ENCODE assay signal across 21 cellular contexts in genomic region chr3:45741247-45741646, GRCh38. TPM values are rescaled to one million over a fixed set of nuclear protein-coding genes. Genes with fewer than 3 reads are reported as not detected.
DNase-seq lines count a peak whose midpoint lies in the region; ATAC-seq and TF ChIP-seq lines count a peak whose summit lies in the region.
"Had no signal": no experiment of that assay in that cellular context is flagged by ENCODE, and none has a peak within 500 bp of the region (broad histone marks: within the 10 kb centered on the region; RNA-seq: fewer than 3 reads in every experiment).

No MANE protein-coding gene starts in this region.

- no peak overlapping the region for H3K4me3 ChIP-seq in HUES64 (ENCODE audit: low read length)
- H3K4me3 ChIP-seq: stomach had no signal

- H3K36me3 ChIP-seq in HUES64 (ENCODE audit: insufficient read depth, low read length): peaks cover 98% of the 10 kb centered on the region

- H3K9me3 ChIP-seq in HUES64 (ENCODE audit: insufficient read depth, low read depth, low read length): no peaks in the 10 kb centered on the region
- H3K9me3 ChIP-seq: neutrophil, stomach had no signal

- H3K9me3 Mint-ChIP-seq in activated naive CD4-positive, alpha-beta T cell treated with anti-CD3 and anti-CD28 coated beads, Interleukin-2, amount 50 U/mL, for 72 hours: no peaks in the 10 kb centered on the region
- H3K9me3 Mint-ChIP-seq in activated naive CD8-positive, alpha-beta T cell treated with anti-CD3 and anti-CD28 coated beads, Interleukin-2, amount 50 U/mL, for 24 hours: no peaks in the 10 kb centered on the region
- H3K9me3 Mint-ChIP-seq in stimulated activated naive B cell treated with anti-CD40 and anti-IgM and Interleukin-4, amounts not matched to agents 10 μg/mL and 1 μg/mL and 100 μg/mL, for 72 hours: no peaks in the 10 kb centered on the region
- no peaks in the 10 kb centered on the region for H3K9me3 Mint-ChIP-seq in osteocyte (ENCODE audit: unreplicated experiment)
- H3K9me3 Mint-ChIP-seq: dendritic cell treated with granulocyte-macrophage colony-stimulating factor and Interleukin-4, amounts not matched to agents 40 ng/mL and 50 ng/mL, for 4 days had no signal

- H3K4me3 Mint-ChIP-seq in activated naive CD8-positive, alpha-beta T cell treated with anti-CD3 and anti-CD28 coated beads, Interleukin-2, amount 50 U/mL, for 24 hours: no peak overlapping the region
- no peak overlapping the region for H3K4me3 Mint-ChIP-seq in stimulated activated naive B cell treated with anti-CD40 and anti-IgM and Interleukin-4, amounts not matched to agents 10 μg/mL and 1 μg/mL and 100 μg/mL, for 72 hours
- no peak overlapping the region for H3K4me3 Mint-ChIP-seq in osteocyte (ENCODE audit: unreplicated experiment)
- H3K4me3 Mint-ChIP-seq: dendritic cell treated with granulocyte-macrophage colony-stimulating factor and Interleukin-4, amounts not matched to agents 40 ng/mL and 50 ng/mL, for 4 days had no signal

- DNase-seq in activated naive CD4-positive, alpha-beta T cell treated with anti-CD3 and anti-CD28 coated beads, Interleukin-2, amount 50 U/mL, for 72 hours (ENCODE audit: low spot score in 2 of 2): no peak
- no peak for DNase-seq in activated naive CD4-positive, alpha-beta T cell treated with anti-CD3 and anti-CD28 coated beads, Interleukin-2, amount 50 U/mL, for 16 hours
- DNase-seq in activated naive CD8-positive, alpha-beta T cell treated with anti-CD3 and anti-CD28 coated beads, Interleukin-2, amount 50 U/mL, for 24 hours: no peak
- no peak for DNase-seq in stimulated activated naive B cell treated with anti-CD40 and anti-IgM and Interleukin-4, amounts not matched to agents 10 μg/mL and 1 μg/mL and 100 μg/mL, for 72 hours
- DNase-seq in NCI-H187 treated with DMSO at 0.1 percent for 48 hours (lab: John Stamatoyannopoulos, UW) (no peak), SW480 (ENCODE audit: low spot score) (no peak), osteocyte (ENCODE audit: extremely low spot score, unreplicated experiment) (no peak)
- DNase-seq: activated CD8-positive, alpha-beta memory T cell treated with anti-CD3 and anti-CD28 coated beads, Interleukin-2, amount 50 U/mL, for 4 hours; Calu3; HCEC 1CT; midbrain; NCI-H1048; NCI-H2081; NCI-H510A; stomach; WERI-Rb-1 had no signal

- ATAC-seq in activated naive CD4-positive, alpha-beta T cell treated with anti-CD3 and anti-CD28 coated beads, Interleukin-2, amount 50 U/mL, for 72 hours: no peak
- ATAC-seq in activated naive CD8-positive, alpha-beta T cell treated with anti-CD3 and anti-CD28 coated beads, Interleukin-2, amount 50 U/mL, for 24 hours: no peak
- no peak for ATAC-seq in stimulated activated naive B cell treated with anti-CD40 and anti-IgM and Interleukin-4, amounts not matched to agents 10 μg/mL and 1 μg/mL and 100 μg/mL, for 72 hours (replicated peaks)

- peaks cover 6 to 9% of the 10 kb centered on the region in 2 donors for H3K36me3 Mint-ChIP-seq in activated naive CD4-positive, alpha-beta T cell treated with anti-CD3 and anti-CD28 coated beads, Interleukin-2, amount 50 U/mL, for 72 hours
- peaks cover 77% of the 10 kb centered on the region for H3K36me3 Mint-ChIP-seq in activated naive CD8-positive, alpha-beta T cell treated with anti-CD3 and anti-CD28 coated beads, Interleukin-2, amount 50 U/mL, for 24 hours (ENCODE audit: low read depth)
- H3K36me3 Mint-ChIP-seq in stimulated activated naive B cell treated with anti-CD40 and anti-IgM and Interleukin-4, amounts not matched to agents 10 μg/mL and 1 μg/mL and 100 μg/mL, for 72 hours: peaks cover 37 to 65% of the 10 kb centered on the region in 2 donors
- H3K36me3 Mint-ChIP-seq in osteocyte (ENCODE audit: unreplicated experiment): peaks cover 63% of the 10 kb centered on the region

- H3K4me1 ChIP-seq in HUES64 (ENCODE audit: insufficient read depth, low read length): peaks cover 35% of the 10 kb centered on the region
- H3K4me1 ChIP-seq: stomach had no signal

- no peaks in the 10 kb centered on the region for H3K27me3 Mint-ChIP-seq in activated naive CD8-positive, alpha-beta T cell treated with anti-CD3 and anti-CD28 coated beads, Interleukin-2, amount 50 U/mL, for 24 hours
- no peaks in the 10 kb centered on the region for H3K27me3 Mint-ChIP-seq in stimulated activated naive B cell treated with anti-CD40 and anti-IgM and Interleukin-4, amounts not matched to agents 10 μg/mL and 1 μg/mL and 100 μg/mL, for 72 hours
- no peaks in the 10 kb centered on the region for H3K27me3 Mint-ChIP-seq in osteocyte (ENCODE audit: unreplicated experiment)
- H3K27me3 Mint-ChIP-seq: dendritic cell treated with granulocyte-macrophage colony-stimulating factor and Interleukin-4, amounts not matched to agents 40 ng/mL and 50 ng/mL, for 4 days had no signal

- H3K27me3 ChIP-seq in HUES64 (ENCODE audit: insufficient read depth, low read length): no peaks in the 10 kb centered on the region
- H3K27me3 ChIP-seq: neutrophil, stomach had no signal

- H3K9ac ChIP-seq in HUES64 (ENCODE audit: low read depth, low read length): no peak overlapping the region
- H3K9ac ChIP-seq: KMS-11 had no signal

- peak overlapping the region; percentile 43; the same call in 1 of the 2 replicates for H3K27ac ChIP-seq in HUES64 (ENCODE audit: low read depth, low read length)
- H3K27ac ChIP-seq: KMS-11, stomach, WERI-Rb-1 had no signal

- TF ChIP-seq CTCF in osteocyte (IDR thresholded peaks at IDR 0.05): no peak

- H3K27ac Mint-ChIP-seq in activated naive CD4-positive, alpha-beta T cell treated with anti-CD3 and anti-CD28 coated beads, Interleukin-2, amount 50 U/mL, for 72 hours: peak overlapping the region; percentile 23 to 58
- H3K27ac Mint-ChIP-seq in activated naive CD8-positive, alpha-beta T cell treated with anti-CD3 and anti-CD28 coated beads, Interleukin-2, amount 50 U/mL, for 24 hours: peak overlapping the region; percentile 40
- H3K27ac Mint-ChIP-seq in stimulated activated naive B cell treated with anti-CD40 and anti-IgM and Interleukin-4, amounts not matched to agents 10 μg/mL and 1 μg/mL and 100 μg/mL, for 72 hours: peak overlapping the region; percentile 60
- no peak overlapping the region for H3K27ac Mint-ChIP-seq in osteocyte (ENCODE audit: unreplicated experiment)
- H3K27ac Mint-ChIP-seq: dendritic cell treated with granulocyte-macrophage colony-stimulating factor and Interleukin-4, amounts not matched to agents 40 ng/mL and 50 ng/mL, for 4 days had no signal

- peaks cover 38% of the 10 kb centered on the region for H3K4me1 Mint-ChIP-seq in activated naive CD8-positive, alpha-beta T cell treated with anti-CD3 and anti-CD28 coated beads, Interleukin-2, amount 50 U/mL, for 24 hours
- peaks cover 15 to 24% of the 10 kb centered on the region in 2 donors for H3K4me1 Mint-ChIP-seq in stimulated activated naive B cell treated with anti-CD40 and anti-IgM and Interleukin-4, amounts not matched to agents 10 μg/mL and 1 μg/mL and 100 μg/mL, for 72 hours
- peaks cover 5% of the 10 kb centered on the region for H3K4me1 Mint-ChIP-seq in osteocyte (ENCODE audit: unreplicated experiment)

RNA-seq across cellular contexts. Expression of gene SACM1L, which starts 52.1 kb away (rescaled TPM):
- total RNA-seq in activated naive CD4-positive, alpha-beta T cell treated with anti-CD3 and anti-CD28 coated beads, Interleukin-2, amount 50 U/mL, for 72 hours: 10 to 100 TPM; 61.8 to 99.2 TPM
- polyA plus RNA-seq in HUES64 (2013, experiment 1 of 2): 34.1 TPM
- polyA plus RNA-seq in HUES64 (2013, experiment 2 of 2): 33.5 TPM
- 38.3 and 40.8 TPM in 2 replicates for total RNA-seq in osteocyte

RNA-seq across cellular contexts. Expression of gene SLC6A20, which starts 55.1 kb away (rescaled TPM):
- total RNA-seq in activated naive CD4-positive, alpha-beta T cell treated with anti-CD3 and anti-CD28 coated beads, Interleukin-2, amount 50 U/mL, for 72 hours: not detected
- not detected for polyA plus RNA-seq in HUES64 (2013, experiment 1 of 2)
- not detected for polyA plus RNA-seq in HUES64 (2013, experiment 2 of 2)
- not detected in 2 replicates for total RNA-seq in osteocyte
- total RNA-seq: ureter had no signal
